In the genomic region with DNA sequence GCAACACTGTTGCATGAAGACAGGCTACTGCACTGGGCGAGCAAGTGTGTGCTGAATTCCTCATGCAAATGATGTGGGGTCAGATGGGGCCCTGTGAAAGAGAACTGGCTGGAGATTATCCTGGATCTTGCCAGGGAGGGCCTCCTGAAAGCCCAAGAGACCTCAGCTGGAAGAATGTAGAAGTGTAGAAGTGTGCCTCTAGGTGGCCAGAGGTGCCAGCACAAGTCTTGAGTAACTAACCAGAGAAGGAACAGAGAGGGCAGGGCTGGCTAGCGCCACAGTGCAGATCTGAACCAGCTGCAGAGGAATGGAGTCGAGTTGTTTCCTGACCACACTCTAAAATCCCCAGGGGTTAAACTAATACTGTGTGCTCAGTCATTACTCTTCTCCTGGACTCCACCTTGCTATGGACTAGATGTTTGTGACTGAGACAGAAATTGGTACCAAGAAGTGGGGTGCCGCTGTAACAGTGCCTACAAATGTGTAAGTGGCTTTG, we compare ENCODE assay signal across 11 cellular contexts.
A peak's percentile ranks its signal among the peaks of the same experiment; 100 is the strongest.
DNase-seq lines count a peak whose midpoint lies in the region; ATAC-seq and TF ChIP-seq lines count a peak whose summit lies in the region.
"Had no signal": no experiment of that assay in that cellular context is flagged by ENCODE, and none has a peak within 500 bp of the region (broad histone marks: within the 10 kb centered on the region; RNA-seq: fewer than 3 reads in every experiment).

No MANE protein-coding gene starts in this region.

- no peak overlapping the region for H4K5ac ChIP-seq in mesendoderm (ENCODE audit: low read length)

- no peaks in the 10 kb centered on the region for H3K27me3 ChIP-seq in H7 (ENCODE audit: control insufficient read depth, insufficient read depth, low read length)
- H3K27me3 ChIP-seq in mesendoderm (ENCODE audit: insufficient read depth, low read length, poor library complexity), result no peaks in the 10 kb centered on the region
- H3K27me3 ChIP-seq: dorsolateral prefrontal cortex had no signal

- H3K27me3 Mint-ChIP-seq in progenitor cell of endocrine pancreas, result peaks cover 2% of the 10 kb centered on the region

- H3K4me1 ChIP-seq in mesendoderm (ENCODE audit: control insufficient read depth, low read depth, low read length), result no peaks in the 10 kb centered on the region

- no peak overlapping the region for H3K18ac ChIP-seq in mesendoderm (ENCODE audit: low read length)

- H3K79me1 ChIP-seq in mesendoderm (ENCODE audit: low read length), result no peaks in the 10 kb centered on the region

- no peaks in the 10 kb centered on the region for H3K36me3 Mint-ChIP-seq in progenitor cell of endocrine pancreas (ENCODE audit: insufficient read depth)

- H3K9me3 Mint-ChIP-seq in progenitor cell of endocrine pancreas (ENCODE audit: low read depth), result peaks cover 2% of the 10 kb centered on the region

- H3K27ac ChIP-seq in mesendoderm (ENCODE audit: low read depth, low read length), result no peak overlapping the region
- H3K27ac ChIP-seq: 22Rv1, dorsolateral prefrontal cortex, SK-N-MC had no signal

- no peak overlapping the region for H3K9ac ChIP-seq in mesendoderm (ENCODE audit: low read length)

- no CpG with 5 or more reads among the region's 4 CpGs for WGBS in mesendoderm (ENCODE audit: extremely low coverage, insufficient coverage, low lambda C conversion rate)

- H3K4me2 ChIP-seq in mesendoderm (ENCODE audit: low read length), result no peak overlapping the region

- TF ChIP-seq CTCF in omental fat pad (IDR thresholded peaks at IDR 0.05), result no peak
- no peak for TF ChIP-seq CTCF in progenitor cell of endocrine pancreas (IDR thresholded peaks at IDR 0.05; ENCODE audit: unreplicated experiment)

- no peaks in the 10 kb centered on the region for H3K79me2 ChIP-seq in mesendoderm (ENCODE audit: control insufficient read depth, insufficient read depth, low read length)

- DNase-seq in NCI-H82 (lab: John Stamatoyannopoulos, UW) (peak; percentile 34), NCI-H82 treated with DMSO at 0.1 percent for 48 hours (lab: John Stamatoyannopoulos, UW; ENCODE audit: unreplicated experiment) (no peak), H7 (peak; percentile 48), mesendoderm (peak; percentile 83), omental fat pad (ENCODE audit: low spot score) (no peak), NCI-H510A treated with DMSO at 0.1 percent for 48 hours (lab: John Stamatoyannopoulos, UW) (no peak), progenitor cell of endocrine pancreas (ENCODE audit: low spot score, unreplicated experiment) (no peak)
- DNase-seq: dorsolateral prefrontal cortex had no signal

- no peaks in the 10 kb centered on the region for H3K4me1 Mint-ChIP-seq in progenitor cell of endocrine pancreas (ENCODE audit: low read depth)

- no peak overlapping the region for H2BK120ac ChIP-seq in mesendoderm (ENCODE audit: low read depth, low read length)

- H3K27ac Mint-ChIP-seq in progenitor cell of endocrine pancreas, result no peak overlapping the region

- H3K56ac ChIP-seq in mesendoderm (ENCODE audit: low read length), result no peak overlapping the region

- no peak overlapping the region for H2AK5ac ChIP-seq in mesendoderm (ENCODE audit: low read length)

- no peak overlapping the region for H3K4ac ChIP-seq in mesendoderm (ENCODE audit: low read depth, low read length)

- no peak overlapping the region for H3K4me3 ChIP-seq in H7 (ENCODE audit: insufficient read depth, low read depth, low read length)
- no peak overlapping the region for H3K4me3 ChIP-seq in mesendoderm (ENCODE audit: low read length)
- H3K4me3 ChIP-seq: dorsolateral prefrontal cortex, SK-N-MC had no signal

- ATAC-seq in HG03460 (IDR thresholded peaks at IDR 0.05; ENCODE audit: unreplicated experiment) (peak; percentile 96), omental fat pad (ENCODE audit: low FRiP score) (no peak)

- no peak overlapping the region for H3K4me3 Mint-ChIP-seq in progenitor cell of endocrine pancreas (ENCODE audit: low read depth)

- no peak overlapping the region for H2BK15ac ChIP-seq in mesendoderm (replicated peaks; ENCODE audit: low read depth)

- no peak overlapping the region for H4K8ac ChIP-seq in mesendoderm (ENCODE audit: low read depth, low read length)

- no peak overlapping the region for H2BK5ac ChIP-seq in mesendoderm (ENCODE audit: low read length)

- H3K36me3 ChIP-seq in H7 (replicated peaks; ENCODE audit: control insufficient read depth, insufficient read depth, low read length) (no peaks in the 10 kb centered on the region), mesendoderm (ENCODE audit: control insufficient read depth, insufficient read depth, low read length) (no peaks in the 10 kb centered on the region)

- no peak overlapping the region for H3K23ac ChIP-seq in mesendoderm (ENCODE audit: low read length)

Comparison
In these comparisons a context has a peak if more than half of its experiments do, and no peak if none do; other contexts are left out.
1. DNase-seq: peak in NCI-H82 (single experiment), H7 (single experiment) and mesendoderm (single experiment); none in NCI-H82 treated with DMSO at 0.1 percent for 48 hours (single experiment), omental fat pad (single experiment), NCI-H510A treated with DMSO at 0.1 percent for 48 hours (single experiment) and progenitor cell of endocrine pancreas (single experiment).